ENCODE assay signal across 24 cellular contexts in the genomic region with DNA sequence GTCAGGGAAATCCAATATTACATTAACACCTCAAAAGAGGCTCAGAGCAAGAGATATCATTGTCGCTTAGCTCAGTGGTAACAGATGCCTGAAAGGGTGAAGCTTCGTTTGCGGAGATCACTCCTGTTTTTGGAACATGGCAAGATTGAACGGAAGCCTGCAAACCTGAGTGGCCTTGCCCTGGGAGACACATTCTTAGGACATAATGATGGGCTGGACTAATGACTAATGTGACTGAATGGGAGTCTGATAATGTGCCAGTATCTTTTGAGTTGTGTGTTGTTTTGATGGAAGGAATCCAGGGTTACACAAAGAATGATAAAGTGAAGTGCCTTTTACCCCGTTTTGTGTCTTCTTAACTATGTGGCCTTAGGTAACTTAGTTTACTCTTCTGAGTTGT.
"Had no signal": no experiment of that assay in that cellular context is flagged by ENCODE, and none has a peak within 500 bp of the region (broad histone marks: within the 10 kb centered on the region; RNA-seq: fewer than 3 reads in every experiment).

No MANE protein-coding gene starts in this region.

- H3K9ac ChIP-seq: neural progenitor cell had no signal

- FAIRE-seq: pancreas, small intestine, urothelium cell line had no signal

- H2AFZ ChIP-seq: neural progenitor cell had no signal

- H3K4me1 ChIP-seq: neural progenitor cell, prostate gland, right lobe of liver, thyroid gland, tibial nerve, upper lobe of left lung, vagina had no signal

- H3K27ac ChIP-seq: neural progenitor cell, pancreas, prostate gland, right lobe of liver, sigmoid colon, stomach, thoracic aorta, thyroid gland, tibial nerve, upper lobe of left lung, vagina had no signal

- H3K4me3 ChIP-seq: neural progenitor cell, pancreas, prostate gland, right lobe of liver, sigmoid colon, stomach, thoracic aorta, thyroid gland, tibial nerve, upper lobe of left lung, vagina had no signal

- H3K27me3 ChIP-seq: neural progenitor cell, pancreas, right lobe of liver, sigmoid colon, stomach, thyroid gland, tibial nerve, upper lobe of left lung, vagina had no signal

- ATAC-seq: natural killer cell; pancreas; right cardiac atrium; right lobe of liver; stimulated activated effector memory CD8-positive, alpha-beta T cell treated with anti-CD3 and anti-CD28 coated beads, Interleukin-12 subunit alpha, Interleukin-12 subunit beta, amount 100 ng/mL, for 72 hours; stimulated activated naive B cell treated with anti-CD40 and anti-IgM and Interleukin-4, amounts not matched to agents 10 μg/mL and 1 μg/mL and 100 μg/mL, for 72 hours had no signal

- H3K4me2 ChIP-seq: neural progenitor cell had no signal

- H3K36me3 ChIP-seq: neural progenitor cell, pancreas, prostate gland, right lobe of liver, sigmoid colon, stomach, thoracic aorta, thyroid gland, tibial nerve, upper lobe of left lung, vagina had no signal

- DNase-seq: natural killer cell; occipital lobe; pancreas; right cardiac atrium; right lobe of liver; sigmoid colon; small intestine; stimulated activated CD4-positive, alpha-beta T cell treated with anti-CD3 and anti-CD28 coated beads, Interleukin-15, amount 100 ng/mL, for 24 hours; stimulated activated CD4-positive, alpha-beta T cell treated with anti-CD3 and anti-CD28 coated beads, Interleukin-2, amount 100 ng/mL, for 24 hours; stimulated activated CD4-positive, alpha-beta T cell treated with anti-CD3 and anti-CD28 coated beads, Interleukin-2, amount 100 ng/mL, for 48 hours; stimulated activated CD4-positive, alpha-beta T cell treated with anti-CD3 and anti-CD28 coated beads, Interleukin-4, amount 100 ng/mL, for 24 hours; stimulated activated naive B cell treated with anti-CD40 and anti-IgM and Interleukin-4, amounts not matched to agents 10 μg/mL and 1 μg/mL and 100 μg/mL, for 72 hours; stimulated activated naive CD4-positive, alpha-beta T cell treated with Interleukin-2 at 50 U/mL for 16 hours; stomach; trophoblast cell; upper lobe of left lung had no signal

- H3K9me3 ChIP-seq: pancreas, prostate gland, right lobe of liver, sigmoid colon, stomach, thoracic aorta, thyroid gland, tibial nerve, upper lobe of left lung, vagina had no signal
